ENCODE assay signal across 2 cellular contexts in the genomic region with DNA sequence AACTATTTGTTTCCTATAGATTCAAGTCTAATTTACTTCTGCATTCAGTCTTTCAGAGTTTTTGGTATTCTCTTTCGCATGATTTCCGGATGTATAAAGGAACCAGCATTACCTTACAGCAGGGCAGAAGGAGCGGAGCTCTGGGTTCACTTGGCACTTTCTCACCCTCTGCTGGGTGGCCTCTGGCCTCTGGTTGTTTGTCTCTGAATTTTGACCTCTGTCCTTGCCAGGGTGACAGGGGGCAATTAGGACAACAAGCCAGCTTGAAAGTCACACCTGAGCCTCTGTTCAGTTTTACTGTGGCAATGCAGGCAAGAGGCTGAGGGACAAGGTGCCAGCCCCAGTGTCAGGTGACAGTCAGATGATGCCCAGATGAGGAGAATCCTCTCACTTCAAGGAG.
TF ChIP-seq lines count a peak whose summit lies in the region.

No MANE protein-coding gene starts in this region.

TF ChIP-seq in liver, 16 proteins besides CTCF, POLR2A, EP300 and RAD21 (continued from another document):
- TF ChIP-seq REST (IDR thresholded peaks at IDR 0.05) (peak; percentile 48), HNF4A (conservative IDR thresholded peaks at IDR 0.05) (peak; percentile 89 to 96), FOXA2 (IDR thresholded peaks at IDR 0.05) (no peak), TAF1 (conservative IDR thresholded peaks at IDR 0.05) (no peak), YY1 (IDR thresholded peaks at IDR 0.05) (peak; percentile 39), EGR1 (IDR thresholded peaks at IDR 0.05; ENCODE audit: low read depth in 2 of 2) (no peak), HNF4G (IDR thresholded peaks at IDR 0.05) (peak; percentile 62), NR2F2 (IDR thresholded peaks at IDR 0.05) (peak; percentile 79), FOXA1 (IDR thresholded peaks at IDR 0.05) (peak; percentile 33), JUND (IDR thresholded peaks at IDR 0.05) (peak in 1 of 2 donors; percentile 39), GABPA (IDR thresholded peaks at IDR 0.05 in 1 of 2, conservative IDR thresholded peaks at IDR 0.05 in 1 of 2) (no peak), RXRA (IDR thresholded peaks at IDR 0.05) (peak; percentile 82 to 92)
- TF ChIP-seq, protein P1, sequence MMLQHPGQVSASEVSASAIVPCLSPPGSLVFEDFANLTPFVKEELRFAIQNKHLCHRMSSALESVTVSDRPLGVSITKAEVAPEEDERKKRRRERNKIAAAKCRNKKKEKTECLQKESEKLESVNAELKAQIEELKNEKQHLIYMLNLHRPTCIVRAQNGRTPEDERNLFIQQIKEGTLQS (IDR thresholded peaks at IDR 0.05) = no peak

TF ChIP-seq in HepG2, 621 proteins besides CTCF, POLR2A, EP300 and RAD21 (continued from another document):
- TF ChIP-seq, protein P2, sequence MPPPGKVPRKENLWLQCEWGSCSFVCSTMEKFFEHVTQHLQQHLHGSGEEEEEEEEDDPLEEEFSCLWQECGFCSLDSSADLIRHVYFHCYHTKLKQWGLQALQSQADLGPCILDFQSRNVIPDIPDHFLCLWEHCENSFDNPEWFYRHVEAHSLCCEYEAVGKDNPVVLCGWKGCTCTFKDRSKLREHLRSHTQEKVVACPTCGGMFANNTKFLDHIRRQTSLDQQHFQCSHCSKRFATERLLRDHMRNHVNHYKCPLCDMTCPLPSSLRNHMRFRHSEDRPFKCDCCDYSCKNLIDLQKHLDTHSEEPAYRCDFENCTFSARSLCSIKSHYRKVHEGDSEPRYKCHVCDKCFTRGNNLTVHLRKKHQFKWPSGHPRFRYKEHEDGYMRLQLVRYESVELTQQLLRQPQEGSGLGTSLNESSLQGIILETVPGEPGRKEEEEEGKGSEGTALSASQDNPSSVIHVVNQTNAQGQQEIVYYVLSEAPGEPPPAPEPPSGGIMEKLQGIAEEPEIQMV (CRISPR knock-in tag; IDR thresholded peaks at IDR 0.05; ENCODE audit: low read depth) = no peak
- TF ChIP-seq KLF16 (CRISPR knock-in tag; IDR thresholded peaks at IDR 0.05) = no peak
